1 cellular context compared by ENCODE assay signal in the genomic region with DNA sequence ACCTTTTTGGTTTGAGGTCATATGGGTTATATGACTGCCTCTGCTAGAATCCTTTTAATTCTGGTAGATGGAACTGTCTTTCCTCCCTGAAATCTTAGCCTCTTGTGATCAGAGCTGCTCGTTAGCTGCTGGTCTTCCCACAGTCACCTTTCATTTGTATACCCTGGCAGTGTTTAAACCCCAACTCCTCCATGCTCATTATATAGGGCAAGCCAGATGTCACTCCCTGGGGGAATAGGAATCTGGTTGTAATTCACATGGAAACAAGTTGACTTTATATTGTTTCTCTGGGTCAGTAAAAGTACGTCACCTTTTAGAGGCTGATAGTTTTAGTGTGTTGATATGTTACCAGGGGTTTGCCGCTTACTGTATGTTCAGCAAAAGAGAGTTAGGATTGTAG.
TF ChIP-seq lines count a peak whose summit lies in the region.

No MANE protein-coding gene starts in this region.

TF ChIP-seq in HEK293, 187 proteins besides CTCF, POLR2A, EP300 and RAD21 (continued from another document and continues in another):
- TF ChIP-seq, protein P1, sequence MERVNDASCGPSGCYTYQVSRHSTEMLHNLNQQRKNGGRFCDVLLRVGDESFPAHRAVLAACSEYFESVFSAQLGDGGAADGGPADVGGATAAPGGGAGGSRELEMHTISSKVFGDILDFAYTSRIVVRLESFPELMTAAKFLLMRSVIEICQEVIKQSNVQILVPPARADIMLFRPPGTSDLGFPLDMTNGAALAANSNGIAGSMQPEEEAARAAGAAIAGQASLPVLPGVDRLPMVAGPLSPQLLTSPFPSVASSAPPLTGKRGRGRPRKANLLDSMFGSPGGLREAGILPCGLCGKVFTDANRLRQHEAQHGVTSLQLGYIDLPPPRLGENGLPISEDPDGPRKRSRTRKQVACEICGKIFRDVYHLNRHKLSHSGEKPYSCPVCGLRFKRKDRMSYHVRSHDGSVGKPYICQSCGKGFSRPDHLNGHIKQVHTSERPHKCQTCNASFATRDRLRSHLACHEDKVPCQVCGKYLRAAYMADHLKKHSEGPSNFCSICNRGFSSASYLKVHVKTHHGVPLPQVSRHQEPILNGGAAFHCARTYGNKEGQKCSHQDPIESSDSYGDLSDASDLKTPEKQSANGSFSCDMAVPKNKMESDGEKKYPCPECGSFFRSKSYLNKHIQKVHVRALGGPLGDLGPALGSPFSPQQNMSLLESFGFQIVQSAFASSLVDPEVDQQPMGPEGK (tag by site-specific recombination; IDR thresholded peaks at IDR 0.05): no peak
- TF ChIP-seq ZNF610 (tag by site-specific recombination; IDR thresholded peaks at IDR 0.05; ENCODE audit: borderline replicate concordance) (no peak), ZNF354C (tag by site-specific recombination; IDR thresholded peaks at IDR 0.05; ENCODE audit: borderline replicate concordance, low read depth) (no peak), ZNF623 (tag by site-specific recombination; IDR thresholded peaks at IDR 0.05) (no peak), GFI1B (tag by site-specific recombination; IDR thresholded peaks at IDR 0.05) (no peak), ZNF670 (tag by site-specific recombination; IDR thresholded peaks at IDR 0.05; ENCODE audit: low read depth) (no peak), ZNF48 (tag by site-specific recombination; IDR thresholded peaks at IDR 0.05) (no peak), ZNF335 (tag by site-specific recombination; conservative IDR thresholded peaks at IDR 0.05) (no peak), ZNF311 (tag by site-specific recombination; IDR thresholded peaks at IDR 0.05; ENCODE audit: borderline replicate concordance) (no peak), ZNF433 (tag by site-specific recombination; IDR thresholded peaks at IDR 0.05; ENCODE audit: low read depth) (no peak), ZNF169 (tag by site-specific recombination; IDR thresholded peaks at IDR 0.05) (no peak), ZFP69B (tag by site-specific recombination; IDR thresholded peaks at IDR 0.05) (no peak), SP7 (tag by site-specific recombination; IDR thresholded peaks at IDR 0.05) (no peak), ZNF629 (tag by site-specific recombination; IDR thresholded peaks at IDR 0.05) (peak; percentile 59), ZNF548 (tag by site-specific recombination; IDR thresholded peaks at IDR 0.05) (no peak), ZNF600 (tag by site-specific recombination; IDR thresholded peaks at IDR 0.05) (no peak), ZNF114 (tag by site-specific recombination; IDR thresholded peaks at IDR 0.05) (no peak), ZNF626 (tag by site-specific recombination; IDR thresholded peaks at IDR 0.05) (no peak), ZBTB17 (tag by site-specific recombination; IDR thresholded peaks at IDR 0.05) (0 out of 2 replicates have a peak, but pooled peaks have one; percentile 20), ZNF37A (tag by site-specific recombination; IDR thresholded peaks at IDR 0.05) (no peak), SALL2 (tag by site-specific recombination; IDR thresholded peaks at IDR 0.05; ENCODE audit: borderline replicate concordance) (no peak), YY1 (tag by site-specific recombination; IDR thresholded peaks at IDR 0.05) (no peak), ZNF571 (tag by site-specific recombination; IDR thresholded peaks at IDR 0.05) (no peak), ZNF341 (tag by site-specific recombination; IDR thresholded peaks at IDR 0.05; ENCODE audit: low read depth) (no peak), OVOL3 (tag by site-specific recombination; IDR thresholded peaks at IDR 0.05) (no peak; the same call in 1 of the 2 replicates), ZNF544 (tag by site-specific recombination; IDR thresholded peaks at IDR 0.05) (no peak), ZNF768 (tag by site-specific recombination; IDR thresholded peaks at IDR 0.05) (no peak), ZNF146 (tag by site-specific recombination; IDR thresholded peaks at IDR 0.05) (no peak), ZNF677 (tag by site-specific recombination; IDR thresholded peaks at IDR 0.05) (no peak), ZNF404 (tag by site-specific recombination; IDR thresholded peaks at IDR 0.05) (no peak), GLI2 (tag by site-specific recombination; IDR thresholded peaks at IDR 0.05; ENCODE audit: borderline replicate concordance, low read depth) (no peak), ZNF596 (tag by site-specific recombination; IDR thresholded peaks at IDR 0.05) (no peak), ZNF423 (tag by site-specific recombination; IDR thresholded peaks at IDR 0.05) (0 out of 2 replicates have a peak, but pooled peaks have one; percentile 35), ZNF239 (tag by site-specific recombination; IDR thresholded peaks at IDR 0.05) (no peak), ZNF391 (tag by site-specific recombination; IDR thresholded peaks at IDR 0.05; ENCODE audit: borderline replicate concordance, low read depth) (no peak), ZNF561 (tag by site-specific recombination; IDR thresholded peaks at IDR 0.05; ENCODE audit: borderline replicate concordance) (peak; percentile 38; the same call in 1 of the 2 replicates), ZNF529 (tag by site-specific recombination; IDR thresholded peaks at IDR 0.05; ENCODE audit: insufficient replicate concordance) (no peak), ZNF585B (tag by site-specific recombination; IDR thresholded peaks at IDR 0.05) (no peak), ZBTB20 (tag by site-specific recombination; IDR thresholded peaks at IDR 0.05) (no peak)
- TF ChIP-seq, protein P2, sequence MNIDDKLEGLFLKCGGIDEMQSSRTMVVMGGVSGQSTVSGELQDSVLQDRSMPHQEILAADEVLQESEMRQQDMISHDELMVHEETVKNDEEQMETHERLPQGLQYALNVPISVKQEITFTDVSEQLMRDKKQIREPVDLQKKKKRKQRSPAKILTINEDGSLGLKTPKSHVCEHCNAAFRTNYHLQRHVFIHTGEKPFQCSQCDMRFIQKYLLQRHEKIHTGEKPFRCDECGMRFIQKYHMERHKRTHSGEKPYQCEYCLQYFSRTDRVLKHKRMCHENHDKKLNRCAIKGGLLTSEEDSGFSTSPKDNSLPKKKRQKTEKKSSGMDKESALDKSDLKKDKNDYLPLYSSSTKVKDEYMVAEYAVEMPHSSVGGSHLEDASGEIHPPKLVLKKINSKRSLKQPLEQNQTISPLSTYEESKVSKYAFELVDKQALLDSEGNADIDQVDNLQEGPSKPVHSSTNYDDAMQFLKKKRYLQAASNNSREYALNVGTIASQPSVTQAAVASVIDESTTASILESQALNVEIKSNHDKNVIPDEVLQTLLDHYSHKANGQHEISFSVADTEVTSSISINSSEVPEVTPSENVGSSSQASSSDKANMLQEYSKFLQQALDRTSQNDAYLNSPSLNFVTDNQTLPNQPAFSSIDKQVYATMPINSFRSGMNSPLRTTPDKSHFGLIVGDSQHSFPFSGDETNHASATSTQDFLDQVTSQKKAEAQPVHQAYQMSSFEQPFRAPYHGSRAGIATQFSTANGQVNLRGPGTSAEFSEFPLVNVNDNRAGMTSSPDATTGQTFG (tag by site-specific recombination; IDR thresholded peaks at IDR 0.05; ENCODE audit: borderline replicate concordance): no peak
- TF ChIP-seq, protein P3, sequence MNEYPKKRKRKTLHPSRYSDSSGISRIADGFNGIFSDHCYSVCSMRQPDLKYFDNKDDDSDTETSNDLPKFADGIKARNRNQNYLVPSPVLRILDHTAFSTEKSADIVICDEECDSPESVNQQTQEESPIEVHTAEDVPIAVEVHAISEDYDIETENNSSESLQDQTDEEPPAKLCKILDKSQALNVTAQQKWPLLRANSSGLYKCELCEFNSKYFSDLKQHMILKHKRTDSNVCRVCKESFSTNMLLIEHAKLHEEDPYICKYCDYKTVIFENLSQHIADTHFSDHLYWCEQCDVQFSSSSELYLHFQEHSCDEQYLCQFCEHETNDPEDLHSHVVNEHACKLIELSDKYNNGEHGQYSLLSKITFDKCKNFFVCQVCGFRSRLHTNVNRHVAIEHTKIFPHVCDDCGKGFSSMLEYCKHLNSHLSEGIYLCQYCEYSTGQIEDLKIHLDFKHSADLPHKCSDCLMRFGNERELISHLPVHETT (tag by site-specific recombination; IDR thresholded peaks at IDR 0.05): no peak
- TF ChIP-seq, protein P4, sequence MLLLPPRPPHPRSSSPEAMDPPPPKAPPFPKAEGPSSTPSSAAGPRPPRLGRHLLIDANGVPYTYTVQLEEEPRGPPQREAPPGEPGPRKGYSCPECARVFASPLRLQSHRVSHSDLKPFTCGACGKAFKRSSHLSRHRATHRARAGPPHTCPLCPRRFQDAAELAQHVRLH (tag by site-specific recombination; IDR thresholded peaks at IDR 0.05): peak; percentile 18; the same call in 1 of the 2 replicates
- TF ChIP-seq, protein P5, sequence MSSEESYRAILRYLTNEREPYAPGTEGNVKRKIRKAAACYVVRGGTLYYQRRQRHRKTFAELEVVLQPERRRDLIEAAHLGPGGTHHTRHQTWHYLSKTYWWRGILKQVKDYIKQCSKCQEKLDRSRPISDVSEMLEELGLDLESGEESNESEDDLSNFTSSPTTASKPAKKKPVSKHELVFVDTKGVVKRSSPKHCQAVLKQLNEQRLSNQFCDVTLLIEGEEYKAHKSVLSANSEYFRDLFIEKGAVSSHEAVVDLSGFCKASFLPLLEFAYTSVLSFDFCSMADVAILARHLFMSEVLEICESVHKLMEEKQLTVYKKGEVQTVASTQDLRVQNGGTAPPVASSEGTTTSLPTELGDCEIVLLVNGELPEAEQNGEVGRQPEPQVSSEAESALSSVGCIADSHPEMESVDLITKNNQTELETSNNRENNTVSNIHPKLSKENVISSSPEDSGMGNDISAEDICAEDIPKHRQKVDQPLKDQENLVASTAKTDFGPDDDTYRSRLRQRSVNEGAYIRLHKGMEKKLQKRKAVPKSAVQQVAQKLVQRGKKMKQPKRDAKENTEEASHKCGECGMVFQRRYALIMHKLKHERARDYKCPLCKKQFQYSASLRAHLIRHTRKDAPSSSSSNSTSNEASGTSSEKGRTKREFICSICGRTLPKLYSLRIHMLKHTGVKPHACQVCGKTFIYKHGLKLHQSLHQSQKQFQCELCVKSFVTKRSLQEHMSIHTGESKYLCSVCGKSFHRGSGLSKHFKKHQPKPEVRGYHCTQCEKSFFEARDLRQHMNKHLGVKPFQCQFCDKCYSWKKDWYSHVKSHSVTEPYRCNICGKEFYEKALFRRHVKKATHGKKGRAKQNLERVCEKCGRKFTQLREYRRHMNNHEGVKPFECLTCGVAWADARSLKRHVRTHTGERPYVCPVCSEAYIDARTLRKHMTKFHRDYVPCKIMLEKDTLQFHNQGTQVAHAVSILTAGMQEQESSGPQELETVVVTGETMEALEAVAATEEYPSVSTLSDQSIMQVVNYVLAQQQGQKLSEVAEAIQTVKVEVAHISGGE (tag by site-specific recombination; conservative IDR thresholded peaks at IDR 0.05; ENCODE audit: low read depth): no peak
- TF ChIP-seq, protein P6, sequence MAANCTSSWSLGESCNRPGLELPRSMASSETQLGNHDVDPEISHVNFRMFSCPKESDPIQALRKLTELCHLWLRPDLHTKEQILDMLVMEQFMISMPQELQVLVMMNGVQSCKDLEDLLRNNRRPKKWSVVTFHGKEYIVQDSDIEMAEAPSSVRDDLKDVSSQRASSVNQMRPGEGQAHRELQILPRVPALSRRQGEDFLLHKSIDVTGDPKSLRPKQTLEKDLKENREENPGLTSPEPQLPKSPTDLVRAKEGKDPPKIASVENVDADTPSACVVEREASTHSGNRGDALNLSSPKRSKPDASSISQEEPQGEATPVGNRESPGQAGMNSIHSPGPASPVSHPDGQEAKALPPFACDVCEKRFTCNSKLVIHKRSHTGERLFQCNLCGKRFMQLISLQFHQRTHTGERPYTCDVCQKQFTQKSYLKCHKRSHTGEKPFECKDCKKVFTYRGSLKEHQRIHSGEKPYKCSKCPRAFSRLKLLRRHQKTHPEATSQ (tag by site-specific recombination; IDR thresholded peaks at IDR 0.05): no peak
- TF ChIP-seq, protein P7, sequence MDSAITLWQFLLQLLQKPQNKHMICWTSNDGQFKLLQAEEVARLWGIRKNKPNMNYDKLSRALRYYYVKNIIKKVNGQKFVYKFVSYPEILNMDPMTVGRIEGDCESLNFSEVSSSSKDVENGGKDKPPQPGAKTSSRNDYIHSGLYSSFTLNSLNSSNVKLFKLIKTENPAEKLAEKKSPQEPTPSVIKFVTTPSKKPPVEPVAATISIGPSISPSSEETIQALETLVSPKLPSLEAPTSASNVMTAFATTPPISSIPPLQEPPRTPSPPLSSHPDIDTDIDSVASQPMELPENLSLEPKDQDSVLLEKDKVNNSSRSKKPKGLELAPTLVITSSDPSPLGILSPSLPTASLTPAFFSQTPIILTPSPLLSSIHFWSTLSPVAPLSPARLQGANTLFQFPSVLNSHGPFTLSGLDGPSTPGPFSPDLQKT (IDR thresholded peaks at IDR 0.05; ENCODE audit: borderline replicate concordance, low read depth, low read length): no peak
- TF ChIP-seq, protein P8, sequence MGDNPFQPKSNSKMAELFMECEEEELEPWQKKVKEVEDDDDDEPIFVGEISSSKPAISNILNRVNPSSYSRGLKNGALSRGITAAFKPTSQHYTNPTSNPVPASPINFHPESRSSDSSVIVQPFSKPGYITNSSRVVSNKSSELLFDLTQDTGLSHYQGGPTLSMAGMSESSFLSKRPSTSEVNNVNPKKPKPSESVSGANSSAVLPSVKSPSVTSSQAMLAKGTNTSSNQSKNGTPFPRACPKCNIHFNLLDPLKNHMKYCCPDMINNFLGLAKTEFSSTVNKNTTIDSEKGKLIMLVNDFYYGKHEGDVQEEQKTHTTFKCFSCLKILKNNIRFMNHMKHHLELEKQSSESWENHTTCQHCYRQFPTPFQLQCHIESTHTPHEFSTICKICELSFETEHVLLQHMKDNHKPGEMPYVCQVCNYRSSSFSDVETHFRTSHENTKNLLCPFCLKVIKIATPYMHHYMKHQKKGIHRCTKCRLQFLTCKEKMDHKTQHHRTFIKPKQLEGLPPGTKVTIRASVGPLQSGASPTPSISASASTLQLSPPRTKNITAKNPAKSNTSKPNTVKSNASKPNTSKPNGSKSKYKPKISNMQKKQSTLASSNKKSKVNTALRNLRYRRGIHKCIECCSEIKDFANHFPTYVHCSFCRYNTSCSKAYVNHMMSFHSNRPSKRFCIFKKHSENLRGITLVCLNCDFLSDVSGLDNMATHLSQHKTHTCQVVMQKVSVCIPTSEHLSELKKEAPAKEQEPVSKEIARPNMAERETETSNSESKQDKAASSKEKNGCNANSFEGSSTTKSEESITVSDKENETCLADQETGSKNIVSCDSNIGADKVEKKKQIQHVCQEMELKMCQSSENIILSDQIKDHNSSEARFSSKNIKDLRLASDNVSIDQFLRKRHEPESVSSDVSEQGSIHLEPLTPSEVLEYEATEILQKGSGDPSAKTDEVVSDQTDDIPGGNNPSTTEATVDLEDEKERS (tag by site-specific recombination; IDR thresholded peaks at IDR 0.05): no peak
- TF ChIP-seq, protein P9, sequence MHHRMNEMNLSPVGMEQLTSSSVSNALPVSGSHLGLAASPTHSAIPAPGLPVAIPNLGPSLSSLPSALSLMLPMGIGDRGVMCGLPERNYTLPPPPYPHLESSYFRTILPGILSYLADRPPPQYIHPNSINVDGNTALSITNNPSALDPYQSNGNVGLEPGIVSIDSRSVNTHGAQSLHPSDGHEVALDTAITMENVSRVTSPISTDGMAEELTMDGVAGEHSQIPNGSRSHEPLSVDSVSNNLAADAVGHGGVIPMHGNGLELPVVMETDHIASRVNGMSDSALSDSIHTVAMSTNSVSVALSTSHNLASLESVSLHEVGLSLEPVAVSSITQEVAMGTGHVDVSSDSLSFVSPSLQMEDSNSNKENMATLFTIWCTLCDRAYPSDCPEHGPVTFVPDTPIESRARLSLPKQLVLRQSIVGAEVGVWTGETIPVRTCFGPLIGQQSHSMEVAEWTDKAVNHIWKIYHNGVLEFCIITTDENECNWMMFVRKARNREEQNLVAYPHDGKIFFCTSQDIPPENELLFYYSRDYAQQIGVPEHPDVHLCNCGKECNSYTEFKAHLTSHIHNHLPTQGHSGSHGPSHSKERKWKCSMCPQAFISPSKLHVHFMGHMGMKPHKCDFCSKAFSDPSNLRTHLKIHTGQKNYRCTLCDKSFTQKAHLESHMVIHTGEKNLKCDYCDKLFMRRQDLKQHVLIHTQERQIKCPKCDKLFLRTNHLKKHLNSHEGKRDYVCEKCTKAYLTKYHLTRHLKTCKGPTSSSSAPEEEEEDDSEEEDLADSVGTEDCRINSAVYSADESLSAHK (tag by site-specific recombination; IDR thresholded peaks at IDR 0.05): peak; percentile 81; the same call in 1 of the 2 replicates
